ENCODE assay signal across 14 cellular contexts in genomic region chr4:42605264-42605663, GRCh38.
"Had no signal": no experiment of that assay in that cellular context is flagged by ENCODE, and none has a peak within 500 bp of the region (broad histone marks: within the 10 kb centered on the region; RNA-seq: fewer than 3 reads in every experiment).

No MANE protein-coding gene starts in this region.

- H3K27ac Mint-ChIP-seq: stimulated activated naive B cell treated with anti-CD40 and anti-IgM and Interleukin-4, amounts not matched to agents 10 μg/mL and 1 μg/mL and 100 μg/mL, for 72 hours; type B pancreatic cell had no signal

- ATAC-seq: effector memory CD8-positive, alpha-beta T cell; left colon; stimulated activated naive B cell treated with anti-CD40 and anti-IgM and Interleukin-4, amounts not matched to agents 10 μg/mL and 1 μg/mL and 100 μg/mL, for 72 hours had no signal

- H3K4me3 Mint-ChIP-seq: effector memory CD8-positive, alpha-beta T cell; immature natural killer cell; neural crest cell; stimulated activated naive B cell treated with anti-CD40 and anti-IgM and Interleukin-4, amounts not matched to agents 10 μg/mL and 1 μg/mL and 100 μg/mL, for 72 hours; type B pancreatic cell had no signal

- H3K27ac ChIP-seq: epithelial cell of prostate, pancreas had no signal

- H3K36me3 Mint-ChIP-seq: type B pancreatic cell had no signal

- DNase-seq: activated CD4-positive, alpha-beta T cell treated with anti-CD3 and anti-CD28 coated beads, Interleukin-2, amount 50 U/mL, for 1 hour; activated CD4-positive, CD25-positive, alpha-beta regulatory T cell; activated naive CD4-positive, alpha-beta T cell treated with anti-CD3 and anti-CD28 coated beads, Interleukin-2, amount 50 U/mL, for 16 hours; effector memory CD8-positive, alpha-beta T cell; immature natural killer cell; left colon; mesenchymal stem cell; pancreas; retina; stimulated activated naive B cell treated with anti-CD40 and anti-IgM and Interleukin-4, amounts not matched to agents 10 μg/mL and 1 μg/mL and 100 μg/mL, for 72 hours; T-helper 2 cell had no signal

- H3K36me3 ChIP-seq: pancreas had no signal

- H3K27me3 ChIP-seq: pancreas had no signal

- H3K27me3 Mint-ChIP-seq: effector memory CD8-positive, alpha-beta T cell; stimulated activated naive B cell treated with anti-CD40 and anti-IgM and Interleukin-4, amounts not matched to agents 10 μg/mL and 1 μg/mL and 100 μg/mL, for 72 hours had no signal

- H3K4me3 ChIP-seq: pancreas had no signal

- H3K9me3 Mint-ChIP-seq: effector memory CD8-positive, alpha-beta T cell; neural crest cell; stimulated activated naive B cell treated with anti-CD40 and anti-IgM and Interleukin-4, amounts not matched to agents 10 μg/mL and 1 μg/mL and 100 μg/mL, for 72 hours; type B pancreatic cell had no signal
